Comparison of ENCODE assay signal across 18 cellular contexts in the genomic region with DNA sequence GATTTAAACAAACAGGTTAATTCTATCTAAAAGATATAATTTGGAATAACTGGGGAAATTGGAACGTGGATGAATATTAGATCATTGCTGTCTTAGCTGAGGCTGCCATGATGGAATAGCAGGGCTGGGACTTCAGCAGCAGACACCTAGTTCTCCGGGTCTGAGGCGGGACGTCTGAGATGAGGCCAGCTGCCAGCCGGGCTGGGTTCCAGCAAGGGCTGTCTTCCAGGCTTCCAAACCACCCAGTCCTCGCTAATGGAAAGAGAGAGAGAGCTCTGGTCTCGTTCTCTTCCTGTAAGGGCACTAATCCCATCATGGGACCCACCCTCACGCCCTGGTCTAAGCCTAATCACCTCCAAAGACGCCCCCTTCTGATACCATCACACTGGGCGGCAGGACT.
A peak's percentile ranks its signal among the peaks of the same experiment; 100 is the strongest.
DNase-seq lines count a peak whose midpoint lies in the region; ATAC-seq and TF ChIP-seq lines count a peak whose summit lies in the region.
"Had no signal": no experiment of that assay in that cellular context is flagged by ENCODE, and none has a peak within 500 bp of the region (broad histone marks: within the 10 kb centered on the region; RNA-seq: fewer than 3 reads in every experiment).

No MANE protein-coding gene starts in this region.

- no peak for ATAC-seq in HG03378 (IDR thresholded peaks at IDR 0.05; ENCODE audit: unreplicated experiment)
- ATAC-seq: CD8-positive, alpha-beta T cell; Panc1; T-helper 17 cell had no signal

- peaks cover 13% of the 10 kb centered on the region for H3K9me3 Mint-ChIP-seq in Caco-2 (ENCODE audit: unreplicated experiment)

- H3K9me3 ChIP-seq in BE2C: no peaks in the 10 kb centered on the region
- H3K9me3 ChIP-seq in MG63: no peaks in the 10 kb centered on the region
- no peaks in the 10 kb centered on the region for H3K9me3 ChIP-seq in Caco-2

- TF ChIP-seq CTCF in BE2C (IDR thresholded peaks at IDR 0.05; ENCODE audit: low read depth, low read length) (no peak), C4-2B (conservative IDR thresholded peaks at IDR 0.05) (no peak), Caco-2 (IDR thresholded peaks at IDR 0.05; ENCODE audit: insufficient read depth in 1 of 2, low read depth in 1 of 2, low read length in 1 of 2, severe bottlenecking in 1 of 2, unreplicated experiment in 1 of 2) (no peak)

- H3K27ac ChIP-seq in C4-2B: peak overlapping the region; percentile 40
- H3K27ac ChIP-seq: GM23248 had no signal

- POLR2A ChIA-PET in Caco-2 (lab: Charles Lee): no interaction called here

- peaks cover 15% of the 10 kb centered on the region for H3K27me3 Mint-ChIP-seq in Caco-2 (ENCODE audit: insufficient read depth, unreplicated experiment)

- H3K4me1 Mint-ChIP-seq in Caco-2 (ENCODE audit: low read depth, unreplicated experiment): no peaks in the 10 kb centered on the region

- H3K4me1 ChIP-seq in BE2C (peaks cover 4% of the 10 kb centered on the region), Caco-2 (no peaks in the 10 kb centered on the region)

- no peaks in the 10 kb centered on the region for H3K36me3 ChIP-seq in BE2C
- no peaks in the 10 kb centered on the region for H3K36me3 ChIP-seq in MG63
- no peaks in the 10 kb centered on the region for H3K36me3 ChIP-seq in Caco-2 (ENCODE audit: control insufficient read depth, insufficient read depth, low read length)

- peak; percentile 52 for DNase-seq in BE2C
- DNase-seq in MG63: peak; percentile 30
- DNase-seq in cerebellum (ENCODE audit: low spot score): peak; percentile 83
- DNase-seq in amniotic stem cell (lab: John Stamatoyannopoulos, UW): no peak
- no peak for DNase-seq in Caco-2
- no peak for DNase-seq in HuH-7.5 (ENCODE audit: low spot score)
- DNase-seq: DND-41, GF-D8, KG1, NCI-H1048, NCI-H1436 treated with DMSO at 0.1 percent for 48 hours, Right ventricle myocardium superior, T-helper 17 cell had no signal

- intact Hi-C loops in Caco-2 (cut with micrococcal nuclease; ENCODE audit: unreplicated experiment): no loop called here

- H3K27me3 ChIP-seq in BE2C (no peaks in the 10 kb centered on the region; the same call in 1 of the 2 replicates), MG63 (0 out of 2 replicates have a peak, but pooled peaks cover 3% of the 10 kb centered on the region), Caco-2 (replicated peaks; ENCODE audit: control insufficient read depth, insufficient read depth, low read length) (no peaks in the 10 kb centered on the region)

- H3K4me3 Mint-ChIP-seq in Caco-2 (ENCODE audit: unreplicated experiment): no peak overlapping the region
- H3K4me3 Mint-ChIP-seq: CD8-positive, alpha-beta T cell; T-helper 17 cell had no signal

- CTCF ChIA-PET in Caco-2 (lab: Charles Lee): no interaction called here

- BruUV-seq in Caco-2 (replicated peaks; lab: Mats Ljungman, UMichigan): no TSS peak

- no peak overlapping the region for H3K4me3 ChIP-seq in BE2C (ENCODE audit: low read depth, low read length)
- no peak overlapping the region for H3K4me3 ChIP-seq in MG63
- no peak overlapping the region for H3K4me3 ChIP-seq in Caco-2 (ENCODE audit: low read depth, low read length)
- H3K4me3 ChIP-seq: GM23248 had no signal

- H3K36me3 Mint-ChIP-seq in Caco-2 (ENCODE audit: insufficient read depth, unreplicated experiment): no peaks in the 10 kb centered on the region
- H3K36me3 Mint-ChIP-seq: CD8-positive, alpha-beta T cell had no signal

- no peak overlapping the region for H3K27ac Mint-ChIP-seq in Caco-2 (ENCODE audit: unreplicated experiment)
- H3K27ac Mint-ChIP-seq: CD8-positive, alpha-beta T cell; T-helper 17 cell had no signal

Comparison
In these comparisons a context has a peak if more than half of its experiments do, and no peak if none do; other contexts are left out.
1. DNase-seq: peak in BE2C (single experiment), MG63 (single experiment) and cerebellum (single experiment); none in amniotic stem cell (single experiment), Caco-2 (0 of 2) and HuH-7.5 (single experiment).